In genomic region chr14:93984987-93985410, GRCh38 we compare ENCODE assay signal across 9 cellular contexts. TPM values are rescaled to one million over a fixed set of nuclear protein-coding genes. Genes with fewer than 3 reads are reported as not detected.
DNase-seq lines count a peak whose midpoint lies in the region; ATAC-seq and TF ChIP-seq lines count a peak whose summit lies in the region.
"Had no signal": no experiment of that assay in that cellular context is flagged by ENCODE, and none has a peak within 500 bp of the region (broad histone marks: within the 10 kb centered on the region; RNA-seq: fewer than 3 reads in every experiment).

No MANE protein-coding gene starts in this region.

- no peak overlapping the region for H3K4me3 ChIP-seq in SK-N-SH (ENCODE audit: low read depth in 2 of 2, low read length in 1 of 2)

- TF ChIP-seq EP300 in SK-N-SH (IDR thresholded peaks at IDR 0.05; ENCODE audit: borderline replicate concordance in 1 of 2, low read depth in 1 of 2, low read length in 1 of 2), result no peak

- no peak overlapping the region for H3K4me2 ChIP-seq in SK-N-SH

- POLR2A ChIA-PET in SK-N-SH (lab: Yijun Ruan, JAX), result no interaction called here

- no peak overlapping the region for H3K27ac ChIP-seq in SK-N-SH (ENCODE audit: low read depth in 2 of 2, low read length in 1 of 2)
- H3K27ac ChIP-seq: parathyroid adenoma had no signal

- no peak overlapping the region for H3K9ac ChIP-seq in SK-N-SH
- H3K9ac ChIP-seq: parathyroid adenoma had no signal

- no peak overlapping the region for H2AFZ ChIP-seq in SK-N-SH (ENCODE audit: low read depth)
- H2AFZ ChIP-seq: parathyroid adenoma had no signal

- H3K9me2 ChIP-seq in SK-N-SH, result no peaks in the 10 kb centered on the region

- no peak for ATAC-seq in GM21786 (IDR thresholded peaks at IDR 0.05; ENCODE audit: unreplicated experiment)

- intact Hi-C loops in head of caudate nucleus (cut with DNase I), result no loop called here

- TF ChIP-seq RAD21 in SK-N-SH (IDR thresholded peaks at IDR 0.05; ENCODE audit: low read length), result peak; percentile 29; the same call in 1 of the 2 replicates

- TF ChIP-seq CTCF in SK-N-SH (IDR thresholded peaks at IDR 0.05), result peak; percentile 58

- DNase-seq in DMS53 (lab: John Stamatoyannopoulos, UW), result peak; percentile 24
- no peak for DNase-seq in DMS53 treated with DMSO at 0.1 percent for 48 hours (lab: John Stamatoyannopoulos, UW; ENCODE audit: unreplicated experiment)
- DNase-seq in SK-N-SH, result peak; percentile 47
- peak; percentile 24 to 89 (median 62) for DNase-seq in head of caudate nucleus
- DNase-seq in superior temporal gyrus (ENCODE audit: extremely low spot score), result peak; percentile 81
- no peak for DNase-seq in stimulated activated CD4-positive, alpha-beta T cell treated with anti-CD3 and anti-CD28 coated beads, Interleukin-4, amount 100 ng/mL, for 24 hours
- DNase-seq in NCI-H2196 (lab: John Stamatoyannopoulos, UW; ENCODE audit: unreplicated experiment), result no peak

- H3K27me3 ChIP-seq in SK-N-SH (ENCODE audit: insufficient read depth), result no peaks in the 10 kb centered on the region

- H3K4me1 ChIP-seq in SK-N-SH (ENCODE audit: control insufficient read depth in 1 of 2, insufficient read depth in 2 of 2, low read depth in 1 of 2, low read length in 1 of 2), result peaks cover 5 to 7% of the 10 kb centered on the region in 2 experiments; a peak in 2 of 4 replicates

- WGBS in SK-N-SH (ENCODE audit: low lambda C conversion rate), result 49% methylated on average over 7 of the region's 7 CpGs

- no peaks in the 10 kb centered on the region for H3K36me3 ChIP-seq in SK-N-SH (replicated peaks in 1 of 2; ENCODE audit: control insufficient read depth in 1 of 2, insufficient read depth in 2 of 2, low read length in 1 of 2)

- no peaks in the 10 kb centered on the region for H3K9me3 ChIP-seq in SK-N-SH

- no peaks in the 10 kb centered on the region for H4K20me1 ChIP-seq in SK-N-SH (ENCODE audit: insufficient read depth)

- CTCF ChIA-PET in SK-N-SH (lab: Yijun Ruan, JAX), result interaction anchor here (1.6 to 6.5 kb wide), 5 partner anchors 13 to 49 kb away, joined by 5 to 38 read pairs (median 7); partner anchors contain the start of gene CCDC197

- no peaks in the 10 kb centered on the region for H3K79me2 ChIP-seq in SK-N-SH (ENCODE audit: insufficient read depth)
- H3K79me2 ChIP-seq: parathyroid adenoma had no signal

- H3F3A ChIP-seq in SK-N-SH (replicated peaks; ENCODE audit: insufficient read depth), result no peaks in the 10 kb centered on the region

TF ChIP-seq in SK-N-SH, 30 proteins besides CTCF, POLR2A, EP300 and RAD21:
- TF ChIP-seq MAX (IDR thresholded peaks at IDR 0.05; ENCODE audit: low read depth) (peak; percentile 47; the same call in 1 of the 2 replicates), TEAD4 (IDR thresholded peaks at IDR 0.05; ENCODE audit: borderline replicate concordance, insufficient read depth) (0 out of 2 replicates have a peak, but pooled peaks have one; percentile 20), PBX3 (IDR thresholded peaks at IDR 0.05) (no peak), ELF1 (IDR thresholded peaks at IDR 0.05) (no peak), FOSL2 (IDR thresholded peaks at IDR 0.05; ENCODE audit: borderline replicate concordance, low read depth) (peak; percentile 24; the same call in 1 of the 2 replicates)

RNA-seq across cellular contexts. Expression of gene ASB2, which starts 8.6 kb away (rescaled TPM):
- 0.13 and 0.15 TPM in 2 replicates for polyA plus RNA-seq in SK-N-SH (2012; rRNA removed)
- polyA plus RNA-seq in SK-N-SH (2012; cell fraction: cytosol; rRNA removed), result 0.01 and 0.03 TPM in 2 replicates
- polyA plus RNA-seq in SK-N-SH (2012; cell fraction: nucleus; rRNA removed), result 0.20 and 0.33 TPM in 2 replicates

RNA-seq across cellular contexts. Expression of gene CCDC197, which starts 12.1 kb away (rescaled TPM):
- polyA plus RNA-seq in SK-N-SH (2012; rRNA removed), result not detected in 2 replicates
- polyA plus RNA-seq in SK-N-SH (2012; cell fraction: cytosol; rRNA removed), result not detected in 2 replicates
- not detected in 2 replicates for polyA plus RNA-seq in SK-N-SH (2012; cell fraction: nucleus; rRNA removed)

RNA-seq across cellular contexts. Expression of gene OTUB2, which starts 41.1 kb away (rescaled TPM):
- polyA plus RNA-seq in SK-N-SH (2012; rRNA removed), result 1.3 and 1.4 TPM in 2 replicates
- 0.93 and 1.3 TPM in 2 replicates for polyA plus RNA-seq in SK-N-SH (2012; cell fraction: cytosol; rRNA removed)
- polyA plus RNA-seq in SK-N-SH (2012; cell fraction: nucleus; rRNA removed), result 1.6 and 1.9 TPM in 2 replicates

RNA-seq across cellular contexts. Expression of gene FAM181A, which starts 57.9 kb away (rescaled TPM):
- not detected in 2 replicates for polyA plus RNA-seq in SK-N-SH (2012; rRNA removed)
- polyA plus RNA-seq in SK-N-SH (2012; cell fraction: cytosol; rRNA removed), result not detected in 2 replicates
- not detected in 2 replicates for polyA plus RNA-seq in SK-N-SH (2012; cell fraction: nucleus; rRNA removed)

Comparison
In these comparisons a context has a peak if more than half of its experiments do, and no peak if none do; other contexts are left out.
1. DNase-seq: peak in DMS53 (single experiment), SK-N-SH (single experiment), head of caudate nucleus (42 of 42) and superior temporal gyrus (single experiment); none in DMS53 treated with DMSO at 0.1 percent for 48 hours (single experiment), stimulated activated CD4-positive, alpha-beta T cell treated with anti-CD3 and anti-CD28 coated beads, Interleukin-4, amount 100 ng/mL, for 24 hours (single experiment) and NCI-H2196 (single experiment).